ENCODE assay signal across 9 cellular contexts in the genomic region with DNA sequence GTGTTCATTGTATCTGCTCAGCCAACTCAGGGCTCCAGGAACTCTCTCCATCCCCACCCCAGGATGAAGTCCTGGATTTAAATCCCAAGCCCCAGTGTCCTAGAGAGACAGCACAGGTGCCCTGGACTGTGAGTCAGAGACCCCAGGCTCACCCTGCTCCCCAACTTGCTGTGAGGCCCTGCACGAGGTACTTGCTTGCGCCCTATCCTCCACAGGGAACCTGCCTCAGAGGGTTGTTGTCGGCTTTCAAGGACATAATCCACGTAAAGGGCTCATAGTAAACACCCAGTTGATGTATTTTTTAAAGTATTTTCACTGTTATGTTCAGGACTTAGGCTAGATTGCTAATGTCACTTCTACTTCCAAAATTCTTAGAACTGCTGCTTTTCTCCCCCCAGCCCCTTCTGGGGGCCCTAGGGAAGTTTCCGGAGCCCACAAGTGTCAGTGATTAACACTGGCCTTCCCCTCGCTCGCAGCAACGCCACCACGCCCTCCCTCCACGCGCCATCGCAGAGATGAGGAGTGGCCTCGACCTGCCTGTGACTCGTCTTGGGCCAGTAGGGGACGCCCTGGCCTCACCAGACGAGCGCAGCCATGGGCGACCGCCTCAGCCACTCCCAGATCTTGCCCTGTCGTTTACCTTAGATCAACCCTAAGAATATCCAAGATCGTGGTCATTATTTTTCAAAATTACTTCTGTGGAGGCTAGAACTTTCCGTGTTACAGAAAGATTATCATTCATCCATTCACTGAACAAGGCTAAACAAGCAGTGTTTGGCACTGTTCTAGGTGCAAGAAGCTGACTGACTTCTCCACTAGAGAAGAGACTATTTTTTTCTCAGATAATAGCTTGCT. TPM values are rescaled to one million over a fixed set of nuclear protein-coding genes. Genes with fewer than 3 reads are reported as not detected.
DNase-seq lines count a peak whose midpoint lies in the region; ATAC-seq and FAIRE-seq lines count a peak whose summit lies in the region.
"Had no signal": no experiment of that assay in that cellular context is flagged by ENCODE, and none has a peak within 500 bp of the region (broad histone marks: within the 10 kb centered on the region; RNA-seq: fewer than 3 reads in every experiment).

No MANE protein-coding gene starts in this region.

- H3K4me1 ChIP-seq in iPS-20b (ENCODE audit: insufficient read depth, low read length): peaks cover 7% of the 10 kb centered on the region; the same call in 1 of the 2 replicates
- H3K4me1 ChIP-seq in small intestine (ENCODE audit: control insufficient read depth in 2 of 2, insufficient read depth in 1 of 2, low read depth in 1 of 2, low read length in 1 of 2): peaks cover 2 to 22% of the 10 kb centered on the region in 2 donors

- H3K9me3 ChIP-seq in iPS-20b (ENCODE audit: insufficient read depth, low read depth, low read length) (no peaks in the 10 kb centered on the region), small intestine (ENCODE audit: control insufficient read depth, low read depth) (no peaks in the 10 kb centered on the region)

- H3K4me3 ChIP-seq in iPS-20b (ENCODE audit: low read length) (peak overlapping the region; percentile 45), small intestine (ENCODE audit: low read depth in 1 of 2, low read length in 2 of 2) (no peak overlapping the region)

- no peak for FAIRE-seq in small intestine (lab: Jason Lieb, UNC)
- FAIRE-seq: G401.6 had no signal

- peak; percentile 67 for ATAC-seq in HG02884 (IDR thresholded peaks at IDR 0.05; ENCODE audit: unreplicated experiment)

- no peaks in the 10 kb centered on the region for H3K27me3 ChIP-seq in iPS-20b (ENCODE audit: insufficient read depth, low read length)
- no peaks in the 10 kb centered on the region for H3K27me3 ChIP-seq in small intestine (ENCODE audit: control insufficient read depth in 2 of 2, insufficient read depth in 2 of 2, low read length in 2 of 2)

- H3K27ac ChIP-seq in iPS-20b (ENCODE audit: low read length) (no peak overlapping the region), small intestine (ENCODE audit: low read depth in 1 of 2, low read length in 1 of 2) (peak overlapping the region in 1 of 2 donors; percentile 52)

- peak; percentile 41 for DNase-seq in NCI-H2171 treated with DMSO at 0.1 percent for 48 hours (lab: John Stamatoyannopoulos, UW)
- no peak for DNase-seq in NCI-H2171 (lab: John Stamatoyannopoulos, UW)
- DNase-seq in NCI-H146 treated with DMSO at 0.1 percent for 48 hours (lab: John Stamatoyannopoulos, UW; ENCODE audit: unreplicated experiment): peak; percentile 14
- peak; percentile 62 for DNase-seq in T1000 (lab: John Stamatoyannopoulos, UW)
- peak; percentile 93 for DNase-seq in astrocyte of the hippocampus (ENCODE audit: low read depth, low spot score)
- peak; percentile 90 for DNase-seq in small intestine

- no peaks in the 10 kb centered on the region for H3K36me3 ChIP-seq in iPS-20b (ENCODE audit: insufficient read depth, low read depth, low read length)
- H3K36me3 ChIP-seq in small intestine (ENCODE audit: control insufficient read depth in 2 of 2, insufficient read depth in 2 of 2, low read length in 2 of 2): no peaks in the 10 kb centered on the region

- 3 to 5% (median 4%) methylated on average over 22 of the region's 22 CpGs for WGBS in small intestine, 3 donors

- H3K9ac ChIP-seq in iPS-20b (ENCODE audit: low read depth, low read length): peak overlapping the region; percentile 38; the same call in 1 of the 2 replicates

RNA-seq across cellular contexts. Expression of a gene that starts 6.0 kb away (rescaled TPM):
- polyA plus RNA-seq in small intestine: 100 to 1,000 TPM; 282 to 329 (median 318) TPM
